ENCODE assay signal across 1 cellular context in genomic region chr18:48011926-48012469, GRCh38.
TF ChIP-seq lines count a peak whose summit lies in the region.

No MANE protein-coding gene starts in this region.

TF ChIP-seq in H1, 55 proteins besides CTCF, POLR2A, EP300 and RAD21:
- no peak for TF ChIP-seq CHD7 (IDR thresholded peaks at IDR 0.05; ENCODE audit: insufficient replicate concordance, low read length)
- TF ChIP-seq CHD1 (IDR thresholded peaks at IDR 0.05; ENCODE audit: low read depth, low read length), result no peak
- no peak for TF ChIP-seq GTF2F1 (IDR thresholded peaks at IDR 0.05; ENCODE audit: borderline replicate concordance, low read depth, low read length)
- no peak for TF ChIP-seq SP4 (IDR thresholded peaks at IDR 0.05; ENCODE audit: low read length)
- no peak for TF ChIP-seq TAF7 (optimal IDR thresholded peaks at IDR 0.05; ENCODE audit: borderline replicate concordance, low read depth, low read length)
- TF ChIP-seq KDM1A (IDR thresholded peaks at IDR 0.05; ENCODE audit: borderline replicate concordance, low read length), result no peak
- TF ChIP-seq, protein P1, sequence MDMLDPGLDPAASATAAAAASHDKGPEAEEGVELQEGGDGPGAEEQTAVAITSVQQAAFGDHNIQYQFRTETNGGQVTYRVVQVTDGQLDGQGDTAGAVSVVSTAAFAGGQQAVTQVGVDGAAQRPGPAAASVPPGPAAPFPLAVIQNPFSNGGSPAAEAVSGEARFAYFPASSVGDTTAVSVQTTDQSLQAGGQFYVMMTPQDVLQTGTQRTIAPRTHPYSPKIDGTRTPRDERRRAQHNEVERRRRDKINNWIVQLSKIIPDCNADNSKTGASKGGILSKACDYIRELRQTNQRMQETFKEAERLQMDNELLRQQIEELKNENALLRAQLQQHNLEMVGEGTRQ (IDR thresholded peaks at IDR 0.05; ENCODE audit: low read length), result no peak
- TF ChIP-seq BCL11A (IDR thresholded peaks at IDR 0.05; ENCODE audit: low read depth in 2 of 2, low read length in 2 of 2), result no peak
- no peak for TF ChIP-seq FOSL1 (IDR thresholded peaks at IDR 0.05; ENCODE audit: insufficient read depth, low read depth, low read length)
